13 cellular contexts compared by ENCODE assay signal in genomic region chr9:89527084-89527483, GRCh38. TPM values are rescaled to one million over a fixed set of nuclear protein-coding genes. Genes with fewer than 3 reads are reported as not detected.
DNase-seq lines count a peak whose midpoint lies in the region; ATAC-seq and TF ChIP-seq lines count a peak whose summit lies in the region.
"Had no signal": no experiment of that assay in that cellular context is flagged by ENCODE, and none has a peak within 500 bp of the region (broad histone marks: within the 10 kb centered on the region; RNA-seq: fewer than 3 reads in every experiment).

No MANE protein-coding gene starts in this region.

- H3K36me3 ChIP-seq in Peyer's patch (no peaks in the 10 kb centered on the region), endodermal cell (ENCODE audit: control insufficient read depth, insufficient read depth, low read length) (no peaks in the 10 kb centered on the region)
- H3K36me3 ChIP-seq: upper lobe of left lung had no signal

- H3K4me3 ChIP-seq in Peyer's patch (no peak overlapping the region), endodermal cell (ENCODE audit: low read length) (no peak overlapping the region)
- H3K4me3 ChIP-seq: upper lobe of left lung had no signal

- peaks cover 0 to 35% (median 11%) of the 10 kb centered on the region in 4 donors for H3K4me1 ChIP-seq in Peyer's patch
- no peaks in the 10 kb centered on the region for H3K4me1 ChIP-seq in endodermal cell (ENCODE audit: control insufficient read depth, insufficient read depth, low read length)
- H3K4me1 ChIP-seq: parathyroid adenoma had no signal

- no peak overlapping the region for H3K4me3 Mint-ChIP-seq in endodermal cell
- H3K4me3 Mint-ChIP-seq: brain had no signal

- H3K4me1 Mint-ChIP-seq in endodermal cell: no peaks in the 10 kb centered on the region

- peak; percentile 76 for ATAC-seq in Right ventricle myocardium superior (ENCODE audit: poor library complexity)
- no peak for ATAC-seq in GM18502 (IDR thresholded peaks at IDR 0.05; ENCODE audit: poor library complexity, unreplicated experiment)

- no peak overlapping the region for H3K27ac Mint-ChIP-seq in endodermal cell
- H3K27ac Mint-ChIP-seq: brain had no signal

- WGBS in endodermal cell (ENCODE audit: insufficient coverage in 1 of 2, insufficient read length in 1 of 2), 2 experiments: 84 to 90% methylated on average over 2 of the region's 2 CpGs

- DNase-seq in activated CD8-positive, alpha-beta memory T cell treated with anti-CD3 and anti-CD28 coated beads, Interleukin-2, amount 50 U/mL, for 48 hours: peak; percentile 45
- DNase-seq in activated CD8-positive, alpha-beta memory T cell treated with anti-CD3 and anti-CD28 coated beads, Interleukin-2, amount 50 U/mL, for 4 hours: no peak
- peak in 2 of 3 donors; percentile 16 to 63 for DNase-seq in Peyer's patch
- DNase-seq in Right ventricle myocardium superior: peak; percentile 76
- DNase-seq in stimulated activated CD8-positive, alpha-beta memory T cell treated with anti-CD3 and anti-CD28 coated beads, Interleukin-4, amount 100 ng/mL, for 48 hours: peak; percentile 29
- no peak for DNase-seq in endodermal cell
- DNase-seq in COR-L47 (lab: John Stamatoyannopoulos, UW): no peak
- DNase-seq: NCI-H2029, SHP77 treated with DMSO at 0.1 percent for 48 hours had no signal

- peaks cover 15% of the 10 kb centered on the region for H3K9me3 Mint-ChIP-seq in endodermal cell

- no peaks in the 10 kb centered on the region for H3K27me3 Mint-ChIP-seq in endodermal cell (ENCODE audit: insufficient read depth)
- H3K27me3 Mint-ChIP-seq: brain had no signal

- H3K36me3 Mint-ChIP-seq in endodermal cell (ENCODE audit: low read depth): no peaks in the 10 kb centered on the region
- H3K36me3 Mint-ChIP-seq: brain had no signal

- no peaks in the 10 kb centered on the region for H3K9me3 ChIP-seq in Peyer's patch
- no peaks in the 10 kb centered on the region for H3K9me3 ChIP-seq in endodermal cell (ENCODE audit: control insufficient read depth, low read length)
- H3K9me3 ChIP-seq: upper lobe of left lung had no signal

- no peak for TF ChIP-seq POLR2A in Peyer's patch (IDR thresholded peaks at IDR 0.05)

- no peak overlapping the region for H3K9ac ChIP-seq in endodermal cell (ENCODE audit: extremely low read depth, low read length, poor library complexity, severe bottlenecking)
- H3K9ac ChIP-seq: parathyroid adenoma had no signal

- H3K27ac ChIP-seq in Peyer's patch (no peak overlapping the region), endodermal cell (ENCODE audit: low read depth, low read length) (no peak overlapping the region)
- H3K27ac ChIP-seq: parathyroid adenoma had no signal

- H3K27me3 ChIP-seq in Peyer's patch (no peaks in the 10 kb centered on the region), endodermal cell (ENCODE audit: control insufficient read depth, insufficient read depth, low read length, poor library complexity, severe bottlenecking) (no peaks in the 10 kb centered on the region)
- H3K27me3 ChIP-seq: upper lobe of left lung had no signal

- intact Hi-C loops in Right ventricle myocardium superior (cut with DNase I): no loop called here

- no peak for TF ChIP-seq CTCF in Peyer's patch (IDR thresholded peaks at IDR 0.05)
- no peak for TF ChIP-seq CTCF in endodermal cell (conservative IDR thresholded peaks at IDR 0.05)

RNA-seq across cellular contexts. Expression of gene SEMA4D, which starts 29.2 kb away (rescaled TPM):
- total RNA-seq in Peyer's patch (100 to 1,000 TPM in 1 of 4 donors, 10 to 100 TPM in 3; 24.3 to 124 (median 30.0) TPM), Right ventricle myocardium superior (18.7 TPM), endodermal cell (10 to 100 TPM; 42.8 to 51.0 TPM)
- polyA plus RNA-seq in endodermal cell (2013, experiment 1 of 2): 19.7 TPM
- 18.5 TPM for polyA plus RNA-seq in endodermal cell (2013, experiment 2 of 2)

Comparison
In these comparisons a context has a peak if more than half of its experiments do, and no peak if none do; other contexts are left out.
1. DNase-seq: peak in activated CD8-positive, alpha-beta memory T cell treated with anti-CD3 and anti-CD28 coated beads, Interleukin-2, amount 50 U/mL, for 48 hours (single experiment), Peyer's patch (2 of 3), Right ventricle myocardium superior (single experiment) and stimulated activated CD8-positive, alpha-beta memory T cell treated with anti-CD3 and anti-CD28 coated beads, Interleukin-4, amount 100 ng/mL, for 48 hours (single experiment); none in activated CD8-positive, alpha-beta memory T cell treated with anti-CD3 and anti-CD28 coated beads, Interleukin-2, amount 50 U/mL, for 4 hours (single experiment), endodermal cell (single experiment) and COR-L47 (single experiment).